In genomic region chr6:28864321-28864923, GRCh38 we compare ENCODE assay signal across 8 cellular contexts. TPM values are rescaled to one million over a fixed set of nuclear protein-coding genes. Genes with fewer than 3 reads are reported as not detected.
A peak's percentile ranks its signal among the peaks of the same experiment; 100 is the strongest.
DNase-seq lines count a peak whose midpoint lies in the region; ATAC-seq and TF ChIP-seq lines count a peak whose summit lies in the region.

No MANE protein-coding gene starts in this region.

- no peaks in the 10 kb centered on the region for H4K20me1 ChIP-seq in SK-N-SH (ENCODE audit: insufficient read depth)

- in situ Hi-C loops in KBM-7 (cut with MboI; ENCODE audit: low pct_unique_long_range_greater_than_20kb, low sequenced_read_pairs) = no loop called here

- TF ChIP-seq EP300 in SK-N-SH (IDR thresholded peaks at IDR 0.05; ENCODE audit: borderline replicate concordance in 1 of 2, low read depth in 1 of 2, low read length in 1 of 2) = no peak

- no peaks in the 10 kb centered on the region for H3K79me2 ChIP-seq in SK-N-SH (ENCODE audit: insufficient read depth)

- H3K4me3 Mint-ChIP-seq in activated CD4-positive, alpha-beta memory T cell treated with anti-CD3 and anti-CD28 coated beads, Interleukin-2, amount 10 ng/mL, durations not matched to agents 7 days and 5 days = peak overlapping the region; percentile 81

- peaks cover 46% of the 10 kb centered on the region for H3K4me1 Mint-ChIP-seq in activated CD4-positive, alpha-beta memory T cell treated with anti-CD3 and anti-CD28 coated beads, Interleukin-2, amount 10 ng/mL, durations not matched to agents 7 days and 5 days

- WGBS in SK-N-SH (ENCODE audit: low lambda C conversion rate) = 44% methylated on average over 25 of the region's 25 CpGs

- H3K36me3 ChIP-seq in SK-N-SH (replicated peaks in 1 of 2; ENCODE audit: control insufficient read depth in 1 of 2, insufficient read depth in 2 of 2, low read length in 1 of 2) = no peaks in the 10 kb centered on the region
- no peaks in the 10 kb centered on the region for H3K36me3 ChIP-seq in iPS-15b (ENCODE audit: control insufficient read depth, insufficient read depth, low read length)
- H3K36me3 ChIP-seq in subcutaneous abdominal adipose tissue (ENCODE audit: control insufficient read depth in 5 of 5, insufficient read depth in 5 of 5, low read length in 5 of 5) = no peaks in the 10 kb centered on the region

- H3K27ac ChIP-seq in SK-N-SH (ENCODE audit: low read depth in 2 of 2, low read length in 1 of 2) = peak overlapping the region; percentile 61 to 76
- no peak overlapping the region for H3K27ac ChIP-seq in subcutaneous abdominal adipose tissue (ENCODE audit: low read depth, low read length)

- H3K4me1 ChIP-seq in SK-N-SH (ENCODE audit: control insufficient read depth in 1 of 2, insufficient read depth in 2 of 2, low read depth in 1 of 2, low read length in 1 of 2) (peaks cover 0 to 11% of the 10 kb centered on the region in 2 experiments; a peak in 2 of 4 replicates), iPS-15b (ENCODE audit: control insufficient read depth, insufficient read depth, low read length) (no peaks in the 10 kb centered on the region), subcutaneous abdominal adipose tissue (ENCODE audit: control insufficient read depth in 5 of 5, insufficient read depth in 5 of 5, low read length in 5 of 5) (peaks cover 3 to 22% (median 21%) of the 10 kb centered on the region in 5 donors)

- ATAC-seq in SK-N-SH treated with all-trans-retinoic acid at 6 μM for 48 hours = no peak

- H3K4me2 ChIP-seq in SK-N-SH = peak overlapping the region; percentile 90

- peaks cover 12% of the 10 kb centered on the region for H3K27me3 Mint-ChIP-seq in activated CD4-positive, alpha-beta memory T cell treated with anti-CD3 and anti-CD28 coated beads, Interleukin-2, amount 10 ng/mL, durations not matched to agents 7 days and 5 days

- H3K9me3 Mint-ChIP-seq in activated CD4-positive, alpha-beta memory T cell treated with anti-CD3 and anti-CD28 coated beads, Interleukin-2, amount 10 ng/mL, durations not matched to agents 7 days and 5 days = peaks cover 9% of the 10 kb centered on the region

- peaks cover 8% of the 10 kb centered on the region; the same call in 1 of the 2 replicates for H3K27me3 ChIP-seq in SK-N-SH (ENCODE audit: insufficient read depth)
- peaks cover 7% of the 10 kb centered on the region for H3K27me3 ChIP-seq in iPS-15b (ENCODE audit: control insufficient read depth, insufficient read depth, low read length)
- H3K27me3 ChIP-seq in subcutaneous abdominal adipose tissue (ENCODE audit: control insufficient read depth in 5 of 5, insufficient read depth in 4 of 5, low read length in 5 of 5) = no peaks in the 10 kb centered on the region

- peaks cover 19% of the 10 kb centered on the region for H3K36me3 Mint-ChIP-seq in activated CD4-positive, alpha-beta memory T cell treated with anti-CD3 and anti-CD28 coated beads, Interleukin-2, amount 10 ng/mL, durations not matched to agents 7 days and 5 days (ENCODE audit: low read depth)

- no peak for DNase-seq in SK-N-SH
- no peak for DNase-seq in activated CD4-positive, alpha-beta memory T cell treated with anti-CD3 and anti-CD28 coated beads, Interleukin-2, amount 10 ng/mL, durations not matched to agents 7 days and 5 days
- no peak for DNase-seq in SKM-1 treated with dmso at 0.1 percent for 144 hours (lab: John Stamatoyannopoulos, UW; ENCODE audit: unreplicated experiment)
- no peak for DNase-seq in KBM-7
- DNase-seq in NCI-H2171 treated with DMSO at 0.1 percent for 48 hours (lab: John Stamatoyannopoulos, UW) = no peak

- H3K9ac ChIP-seq in SK-N-SH (no peak overlapping the region; the same call in 1 of the 2 replicates), iPS-15b (ENCODE audit: low read depth, low read length) (no peak overlapping the region), subcutaneous abdominal adipose tissue (ENCODE audit: low read length in 5 of 5) (peak overlapping the region in 3 of 5 donors; percentile 44 to 67 (median 62))

- H3K9me2 ChIP-seq in SK-N-SH = no peaks in the 10 kb centered on the region

- CTCF ChIA-PET in SK-N-SH (lab: Yijun Ruan, JAX) = interaction anchor here (1.0 to 2.6 kb wide), 3 partner anchors 26 to 179 kb away, joined by 3 to 9 read pairs (median 7); no protein-coding TSS in a partner anchor
- CTCF ChIA-PET in activated CD4-positive, alpha-beta memory T cell treated with anti-CD3 and anti-CD28 coated beads, Interleukin-2, amount 10 ng/mL, durations not matched to agents 7 days and 5 days (lab: Charles Lee) = interaction anchor here (1.9 to 3.2 kb wide), 2 partner anchors 26 to 31 kb away, joined by 8 to 34 read pairs; no protein-coding TSS in a partner anchor

- peak overlapping the region; percentile 76 for H3K27ac Mint-ChIP-seq in activated CD4-positive, alpha-beta memory T cell treated with anti-CD3 and anti-CD28 coated beads, Interleukin-2, amount 10 ng/mL, durations not matched to agents 7 days and 5 days

- peak; percentile 51 for TF ChIP-seq CTCF in SK-N-SH (IDR thresholded peaks at IDR 0.05)

- peak overlapping the region; percentile 97 for H2AFZ ChIP-seq in SK-N-SH (ENCODE audit: low read depth)

- H3F3A ChIP-seq in SK-N-SH (replicated peaks; ENCODE audit: insufficient read depth) = peaks cover 23% of the 10 kb centered on the region

- POLR2A ChIA-PET in SK-N-SH (lab: Yijun Ruan, JAX) = interaction anchor here (1.7 kb wide), 1 partner anchor 17 kb away, joined by 9 read pairs; no protein-coding TSS in a partner anchor
- POLR2A ChIA-PET in activated CD4-positive, alpha-beta memory T cell treated with anti-CD3 and anti-CD28 coated beads, Interleukin-2, amount 10 ng/mL, durations not matched to agents 7 days and 5 days (lab: Charles Lee) = interaction anchor here (0.6 to 6.7 kb wide), 9 partner anchors 20 to 1050 kb away, joined by 3 to 125 read pairs (median 5); partner anchors contain the start of gene TRIM27

- peak overlapping the region; percentile 91 to 97 for H3K4me3 ChIP-seq in SK-N-SH (ENCODE audit: low read depth in 2 of 2, low read length in 1 of 2)
- H3K4me3 ChIP-seq in iPS-15b (ENCODE audit: low read depth, low read length) = peak overlapping the region; percentile 87
- H3K4me3 ChIP-seq in subcutaneous abdominal adipose tissue (ENCODE audit: low read depth in 1 of 5, low read length in 5 of 5) = peak overlapping the region; percentile 79 to 88 (median 85)

- H3K9me3 ChIP-seq in SK-N-SH (no peaks in the 10 kb centered on the region), iPS-15b (ENCODE audit: control insufficient read depth, insufficient read depth, low read length) (no peaks in the 10 kb centered on the region), subcutaneous abdominal adipose tissue (ENCODE audit: control insufficient read depth in 5 of 5, low read length in 5 of 5) (peaks cover 0 to 8% (median 4%) of the 10 kb centered on the region in 5 donors)

- TF ChIP-seq RAD21 in SK-N-SH (IDR thresholded peaks at IDR 0.05; ENCODE audit: low read length) = peak; percentile 45

TF ChIP-seq in SK-N-SH, 30 proteins besides CTCF, POLR2A, EP300 and RAD21:
- TF ChIP-seq MAX (IDR thresholded peaks at IDR 0.05; ENCODE audit: low read depth) (no peak), SMC3 (IDR thresholded peaks at IDR 0.05; ENCODE audit: low read depth, low read length) (0 out of 2 replicates have a peak, but pooled peaks have one; percentile 30), MXI1 (IDR thresholded peaks at IDR 0.05; ENCODE audit: low read depth, low read length) (0 out of 2 replicates have a peak, but pooled peaks have one; percentile 24)

TF ChIP-seq in SK-N-SH treated with all-trans-retinoic acid at 6 μM for 48 hours, 23 proteins besides CTCF, POLR2A, EP300 and RAD21:
- no peak for TF ChIP-seq ARNTL (CRISPR knock-in tag; IDR thresholded peaks at IDR 0.05; ENCODE audit: borderline replicate concordance, low read depth)
- TF ChIP-seq ESRRG (CRISPR knock-in tag; IDR thresholded peaks at IDR 0.05) = no peak
- TF ChIP-seq TSHZ2 (CRISPR knock-in tag; IDR thresholded peaks at IDR 0.05) = no peak
- no peak for TF ChIP-seq ISL1 (CRISPR knock-in tag; IDR thresholded peaks at IDR 0.05)

RNA-seq across cellular contexts. Expression of gene TRIM27, which starts 59.4 kb away (rescaled TPM):
- 43.8 and 67.4 TPM in 2 replicates for polyA plus RNA-seq in SK-N-SH (2012; rRNA removed)
- 38.7 and 46.0 TPM in 2 replicates for polyA plus RNA-seq in SK-N-SH (2012; cell fraction: cytosol; rRNA removed)
- polyA plus RNA-seq in SK-N-SH (2012; cell fraction: nucleus; rRNA removed) = 100 and 125 TPM in 2 replicates
- total RNA-seq in activated CD4-positive, alpha-beta memory T cell treated with anti-CD3 and anti-CD28 coated beads, Interleukin-2, amount 10 ng/mL, durations not matched to agents 7 days and 5 days = 10 to 100 TPM; 56.8 to 58.0 TPM

Comparison
In these comparisons a context has a peak if more than half of its experiments do, and no peak if none do; other contexts are left out.
1. H3K9ac ChIP-seq: peak in subcutaneous abdominal adipose tissue (3 of 5); none in SK-N-SH (single experiment) and iPS-15b (single experiment).
2. Peak in every context shown above with its lines, with median percentiles within 50 percentile points of each other: H3K4me3 ChIP-seq.